Comparison of ENCODE assay signal across 19 cellular contexts in genomic region chr5:37767961-37768360, GRCh38.
"Had no signal": no experiment of that assay in that cellular context is flagged by ENCODE, and none has a peak within 500 bp of the region (broad histone marks: within the 10 kb centered on the region; RNA-seq: fewer than 3 reads in every experiment).

No MANE protein-coding gene starts in this region.

- H3K9me3 ChIP-seq: gastroesophageal sphincter, heart right ventricle, left lung, upper lobe of right lung had no signal

- H3K4me1 ChIP-seq: heart right ventricle, left lung, upper lobe of right lung had no signal

- H3K27ac ChIP-seq: gastroesophageal sphincter, heart right ventricle, left lung, upper lobe of right lung, VCaP had no signal

- H3K27me3 ChIP-seq: gastroesophageal sphincter, heart right ventricle, left lung, upper lobe of right lung had no signal

- H3K36me3 ChIP-seq: gastroesophageal sphincter, heart right ventricle, left lung, upper lobe of right lung had no signal

- H3K4me3 ChIP-seq: gastroesophageal sphincter, heart right ventricle, left lung, upper lobe of right lung had no signal

- DNase-seq: activated CD4-positive, alpha-beta T cell treated with anti-CD3 and anti-CD28 coated beads, Interleukin-2, amount 50 U/mL, for 1 hour; activated CD8-positive, alpha-beta T cell treated with anti-CD3 and anti-CD28 coated beads, Interleukin-2, amount 10 ng/mL, durations not matched to agents 7 days and 5 days; activated gamma-delta T cell treated with Interleukin-2 at 50 U/mL for 16 hours; aorta; dermis blood vessel endothelial cell; effector memory CD4-positive, alpha-beta T cell; heart right ventricle; left lung; nephron progenitor cell; small intestine; stimulated activated CD4-positive, alpha-beta T cell treated with anti-CD3 and anti-CD28 coated beads, Interleukin-2, amount 100 ng/mL, for 24 hours; T-cell; upper lobe of right lung had no signal

- ATAC-seq: activated CD4-positive, CD25-positive, alpha-beta regulatory T cell treated with anti-CD3 and anti-CD28 coated beads, Interleukin-2, amount 50 U/mL, for 24 hours; activated CD8-positive, alpha-beta T cell treated with anti-CD3 and anti-CD28 coated beads, Interleukin-2, amount 10 ng/mL, durations not matched to agents 7 days and 5 days; esophagus mucosa; gastroesophageal sphincter; heart right ventricle; left lung; sciatic nerve; stimulated activated effector memory CD8-positive, alpha-beta T cell treated with anti-CD3 and anti-CD28 coated beads, Interleukin-12 subunit alpha, Interleukin-12 subunit beta, amount 100 ng/mL, for 72 hours; T-cell; upper lobe of right lung had no signal
